Comparison of ENCODE assay signal across 22 cellular contexts in genomic region chr4:80334568-80334967, GRCh38. TPM values are rescaled to one million over a fixed set of nuclear protein-coding genes. Genes with fewer than 3 reads are reported as not detected.
DNase-seq lines count a peak whose midpoint lies in the region; ATAC-seq, FAIRE-seq and TF ChIP-seq lines count a peak whose summit lies in the region.
"Had no signal": no experiment of that assay in that cellular context is flagged by ENCODE, and none has a peak within 500 bp of the region (broad histone marks: within the 10 kb centered on the region; RNA-seq: fewer than 3 reads in every experiment).

No MANE protein-coding gene starts in this region.

- no peak overlapping the region for H3K27ac Mint-ChIP-seq in activated CD4-positive, alpha-beta T cell treated with anti-CD3 and anti-CD28 coated beads for 36 hours
- H3K27ac Mint-ChIP-seq: CD14-positive monocyte; CD4-positive, alpha-beta memory T cell; H9; IgD-negative memory B cell had no signal

- in situ Hi-C loops in transverse colon (cut with MboI; ENCODE audit: low pct_ligation_motif_present in 1 of 4, low pct_unique_long_range_greater_than_20kb in 1 of 4, low sequenced_read_pairs in 3 of 4) = no loop called here

- CTCF ChIA-PET in SK-N-SH (lab: Yijun Ruan, JAX) = interaction anchor here (0.9 to 6.7 kb wide), 11 partner anchors 11 to 1382 kb away, joined by 3 to 108 read pairs (median 7); no protein-coding TSS in a partner anchor
- CTCF ChIA-PET in activated CD4-positive, alpha-beta T cell treated with anti-CD3 and anti-CD28 coated beads for 36 hours (lab: Charles Lee) = interaction anchor here (1.0 to 1.2 kb wide), 2 partner anchors 9 to 24 kb away, joined by 3 read pairs; no protein-coding TSS in a partner anchor

- no peaks in the 10 kb centered on the region for H3F3A ChIP-seq in SK-N-SH (replicated peaks; ENCODE audit: insufficient read depth)

- peaks cover 0 to 4% of the 10 kb centered on the region in 2 experiments for H3K36me3 ChIP-seq in SK-N-SH (replicated peaks in 1 of 2; ENCODE audit: control insufficient read depth in 1 of 2, insufficient read depth in 2 of 2, low read length in 1 of 2)
- no peaks in the 10 kb centered on the region for H3K36me3 ChIP-seq in KMS-11 (ENCODE audit: insufficient read depth)
- H3K36me3 ChIP-seq in osteoblast (ENCODE audit: insufficient read depth, low read length) = no peaks in the 10 kb centered on the region
- no peaks in the 10 kb centered on the region for H3K36me3 ChIP-seq in transverse colon
- H3K36me3 ChIP-seq: BLaER1 had no signal

- intact Hi-C loops in activated CD4-positive, alpha-beta T cell treated with anti-CD3 and anti-CD28 coated beads for 36 hours (cut with DNase I, micrococcal nuclease) = loop anchor here in 1 of 2 experiments (10.0 kb wide), 1 partner anchor 1380 kb away; no protein-coding TSS in a partner anchor
- intact Hi-C loops in transverse colon (cut with DNase I; ENCODE audit: low total_unique reads) = no loop called here

- TF ChIP-seq EP300 in SK-N-SH (IDR thresholded peaks at IDR 0.05; ENCODE audit: borderline replicate concordance in 1 of 2, low read depth in 1 of 2, low read length in 1 of 2) = no peak
- no peak for TF ChIP-seq EP300 in transverse colon (IDR thresholded peaks at IDR 0.05; ENCODE audit: low read depth)

- peaks cover 9% of the 10 kb centered on the region for H3K4me1 Mint-ChIP-seq in activated CD4-positive, alpha-beta T cell treated with anti-CD3 and anti-CD28 coated beads for 36 hours

- H3K9me3 Mint-ChIP-seq in activated CD4-positive, alpha-beta T cell treated with anti-CD3 and anti-CD28 coated beads for 36 hours (ENCODE audit: low read depth) = no peaks in the 10 kb centered on the region
- H3K9me3 Mint-ChIP-seq: CD4-positive, alpha-beta memory T cell; H9; IgD-negative memory B cell had no signal

- H4K20me1 ChIP-seq in SK-N-SH (ENCODE audit: insufficient read depth) (no peaks in the 10 kb centered on the region), KMS-11 (ENCODE audit: insufficient read depth) (no peaks in the 10 kb centered on the region), osteoblast (ENCODE audit: insufficient read depth, low read length) (no peaks in the 10 kb centered on the region)
- H4K20me1 ChIP-seq: BLaER1 had no signal

- peaks cover 19% of the 10 kb centered on the region for H3K27me3 Mint-ChIP-seq in activated CD4-positive, alpha-beta T cell treated with anti-CD3 and anti-CD28 coated beads for 36 hours

- no peak for DNase-seq in SK-N-SH
- DNase-seq in osteoblast (ENCODE audit: insufficient read length, low spot score, missing footprints) = no peak
- no peak for DNase-seq in NK-92 treated with Interleukin-12 subunit alpha and Interleukin-12 subunit beta, amount 100 ng/mL, for 24 hours (lab: John Stamatoyannopoulos, UW)
- no peak for DNase-seq in activated CD4-positive, alpha-beta T cell treated with anti-CD3 and anti-CD28 coated beads for 36 hours
- no peak for DNase-seq in transverse colon
- DNase-seq: CD4-positive, alpha-beta memory T cell; DMS153; DMS79; GDM1; H9 had no signal

- ATAC-seq in SK-N-SH treated with all-trans-retinoic acid at 6 μM for 48 hours = no peak
- ATAC-seq in activated CD4-positive, alpha-beta T cell treated with anti-CD3 and anti-CD28 coated beads for 36 hours = no peak

- H3K36me3 Mint-ChIP-seq in activated CD4-positive, alpha-beta T cell treated with anti-CD3 and anti-CD28 coated beads for 36 hours (ENCODE audit: low read depth) = no peaks in the 10 kb centered on the region
- H3K36me3 Mint-ChIP-seq: CD14-positive monocyte; CD4-positive, alpha-beta memory T cell; IgD-negative memory B cell had no signal

- H2AFZ ChIP-seq in SK-N-SH (ENCODE audit: low read depth) (0 out of 2 replicates have a peak overlapping the region, but pooled peaks have one; percentile 78), KMS-11 (ENCODE audit: low read depth) (no peak overlapping the region), osteoblast (ENCODE audit: low read length) (no peak overlapping the region)

- FAIRE-seq in colon (lab: Jason Lieb, UNC) = peak; percentile 53
- FAIRE-seq: GM12892, GM18507, H1 had no signal

- TF ChIP-seq POLR2A in transverse colon (IDR thresholded peaks at IDR 0.05) = no peak

- H3K9me3 ChIP-seq in SK-N-SH (no peaks in the 10 kb centered on the region), osteoblast (ENCODE audit: low read depth, low read length) (no peaks in the 10 kb centered on the region), transverse colon (no peaks in the 10 kb centered on the region)

- TF ChIP-seq CTCF in SK-N-SH (IDR thresholded peaks at IDR 0.05) (no peak), KMS-11 (conservative IDR thresholded peaks at IDR 0.05; ENCODE audit: low read depth, low read length) (no peak), osteoblast (IDR thresholded peaks at IDR 0.05; ENCODE audit: extremely low read depth, low read depth, low read length) (no peak), transverse colon (IDR thresholded peaks at IDR 0.05) (no peak)

- POLR2A ChIA-PET in SK-N-SH (lab: Yijun Ruan, JAX) = no interaction called here
- POLR2A ChIA-PET in activated CD4-positive, alpha-beta T cell treated with anti-CD3 and anti-CD28 coated beads for 36 hours (lab: Charles Lee) = no interaction called here

- WGBS in SK-N-SH (ENCODE audit: low lambda C conversion rate) = 77% methylated on average over 1 of the region's 1 CpG
- WGBS in transverse colon (ENCODE audit: low coverage in 1 of 2), 2 donors = 55 to 74% methylated on average over 1 of the region's 1 CpG

- H3K27me3 ChIP-seq in SK-N-SH (ENCODE audit: insufficient read depth) = no peaks in the 10 kb centered on the region
- H3K27me3 ChIP-seq in KMS-11 (ENCODE audit: insufficient read depth, low read depth) = no peaks in the 10 kb centered on the region
- no peaks in the 10 kb centered on the region for H3K27me3 ChIP-seq in osteoblast (ENCODE audit: insufficient read depth, low read length)
- H3K27me3 ChIP-seq in transverse colon = peaks cover 38% of the 10 kb centered on the region
- H3K27me3 ChIP-seq: BLaER1 had no signal

- H3K9ac ChIP-seq in SK-N-SH (no peak overlapping the region), KMS-11 (no peak overlapping the region)
- H3K9ac ChIP-seq: BLaER1 had no signal

- H3K4me1 ChIP-seq in SK-N-SH (ENCODE audit: control insufficient read depth in 1 of 2, insufficient read depth in 2 of 2, low read depth in 1 of 2, low read length in 1 of 2) (peaks cover 0 to 7% of the 10 kb centered on the region in 2 experiments; a peak in 2 of 4 replicates), KMS-11 (ENCODE audit: low read depth, poor library complexity, severe bottlenecking) (peaks cover 13% of the 10 kb centered on the region), osteoblast (ENCODE audit: insufficient read depth, low read length) (peaks cover 13% of the 10 kb centered on the region), transverse colon (peaks cover 0 to 14% (median 9%) of the 10 kb centered on the region in 4 donors)
- H3K4me1 ChIP-seq: BLaER1 had no signal

- H3K27ac ChIP-seq in SK-N-SH (ENCODE audit: low read depth in 2 of 2, low read length in 1 of 2) (no peak overlapping the region; a peak in 1 of 4 replicates), KMS-11 (no peak overlapping the region), osteoblast (ENCODE audit: low read depth, low read length) (no peak overlapping the region), transverse colon (no peak overlapping the region)
- H3K27ac ChIP-seq: 22Rv1, BLaER1, HL-60 had no signal

- peak overlapping the region; percentile 92; the same call in 1 of the 2 replicates for H3K4me2 ChIP-seq in SK-N-SH
- peak overlapping the region; percentile 97 for H3K4me2 ChIP-seq in KMS-11
- peak overlapping the region; percentile 94 for H3K4me2 ChIP-seq in osteoblast (ENCODE audit: insufficient read depth, low read length)
- H3K4me2 ChIP-seq: BLaER1 had no signal

- no peak overlapping the region for H3K4me3 Mint-ChIP-seq in activated CD4-positive, alpha-beta T cell treated with anti-CD3 and anti-CD28 coated beads for 36 hours

- H3K4me3 ChIP-seq in SK-N-SH (ENCODE audit: low read depth in 2 of 2, low read length in 1 of 2) = no peak overlapping the region
- H3K4me3 ChIP-seq in KMS-11 (IDR thresholded peaks at IDR 0.05; ENCODE audit: insufficient read depth, low read depth, low read length) = no peak overlapping the region
- H3K4me3 ChIP-seq in osteoblast (ENCODE audit: insufficient read depth, low read length) = no peak overlapping the region
- H3K4me3 ChIP-seq in transverse colon = no peak overlapping the region
- H3K4me3 ChIP-seq: BLaER1 had no signal

- H3K79me2 ChIP-seq in SK-N-SH (ENCODE audit: insufficient read depth) = no peaks in the 10 kb centered on the region
- H3K79me2 ChIP-seq in KMS-11 (ENCODE audit: insufficient read depth, low read depth) = no peaks in the 10 kb centered on the region
- peaks cover 3% of the 10 kb centered on the region for H3K79me2 ChIP-seq in osteoblast (ENCODE audit: insufficient read depth, low read length)

- no peak for TF ChIP-seq RAD21 in SK-N-SH (IDR thresholded peaks at IDR 0.05; ENCODE audit: low read length)

- no peaks in the 10 kb centered on the region for H3K9me2 ChIP-seq in SK-N-SH

TF ChIP-seq in SK-N-SH, 30 proteins besides CTCF, POLR2A, EP300 and RAD21 (continues in another document):
- TF ChIP-seq EZH2phosphoT487 (IDR thresholded peaks at IDR 0.05; ENCODE audit: borderline replicate concordance, low read depth) (no peak), POLR2AphosphoS5 (IDR thresholded peaks at IDR 0.05; ENCODE audit: low read depth, low read length) (no peak), NRF1 (IDR thresholded peaks at IDR 0.05; ENCODE audit: low read depth, low read length) (no peak), RCOR1 (IDR thresholded peaks at IDR 0.05; ENCODE audit: low read length) (no peak), FOXM1 (IDR thresholded peaks at IDR 0.05; ENCODE audit: low read depth) (no peak), FOSL2 (IDR thresholded peaks at IDR 0.05; ENCODE audit: borderline replicate concordance, low read depth) (no peak), YY1 (IDR thresholded peaks at IDR 0.05; ENCODE audit: low read depth) (no peak), CHD2 (IDR thresholded peaks at IDR 0.05; ENCODE audit: low read length, partially characterized antibody) (no peak)

TF ChIP-seq in SK-N-SH treated with all-trans-retinoic acid at 6 μM for 48 hours, 23 proteins besides CTCF, POLR2A, EP300 and RAD21 (continues in another document):
- TF ChIP-seq ZFP30 (CRISPR knock-in tag; IDR thresholded peaks at IDR 0.05) (no peak), ESRRG (CRISPR knock-in tag; IDR thresholded peaks at IDR 0.05) (no peak), ZFP3 (CRISPR knock-in tag; IDR thresholded peaks at IDR 0.05) (no peak), TOX (CRISPR knock-in tag; IDR thresholded peaks at IDR 0.05; ENCODE audit: borderline replicate concordance) (no peak), RARB (CRISPR knock-in tag; IDR thresholded peaks at IDR 0.05) (no peak), OSR1 (CRISPR knock-in tag; IDR thresholded peaks at IDR 0.05) (no peak), CSDC2 (CRISPR knock-in tag; IDR thresholded peaks at IDR 0.05) (no peak), ZC3H10 (CRISPR knock-in tag; IDR thresholded peaks at IDR 0.05) (no peak), ZNF70 (CRISPR knock-in tag; IDR thresholded peaks at IDR 0.05) (no peak), ZNF8 (CRISPR knock-in tag; IDR thresholded peaks at IDR 0.05) (no peak)

RNA-seq across cellular contexts. Expression of gene CFAP299, which starts 1.0 kb away (rescaled TPM):
- polyA plus RNA-seq in SK-N-SH (2012; rRNA removed) = 1.2 and 2.3 TPM in 2 replicates
- 1.7 and 2.7 TPM in 2 replicates for polyA plus RNA-seq in SK-N-SH (2012; cell fraction: cytosol; rRNA removed)
- 2.6 and 6.8 TPM in 2 replicates for polyA plus RNA-seq in SK-N-SH (2012; cell fraction: nucleus; rRNA removed)
- total RNA-seq in osteoblast (1.5 and 2.5 TPM in 2 replicates), transverse colon (not detected)
- total RNA-seq in activated CD4-positive, alpha-beta T cell treated with anti-CD3 and anti-CD28 coated beads for 36 hours = not detected
- total RNA-seq: A673; CD4-positive, alpha-beta memory T cell; H1; H9 had no signal
- polyA plus RNA-seq: CD14-positive monocyte; CD4-positive, alpha-beta memory T cell; H1; IgD-negative memory B cell had no signal
